ENCODE assay signal across 18 cellular contexts in the genomic region with DNA sequence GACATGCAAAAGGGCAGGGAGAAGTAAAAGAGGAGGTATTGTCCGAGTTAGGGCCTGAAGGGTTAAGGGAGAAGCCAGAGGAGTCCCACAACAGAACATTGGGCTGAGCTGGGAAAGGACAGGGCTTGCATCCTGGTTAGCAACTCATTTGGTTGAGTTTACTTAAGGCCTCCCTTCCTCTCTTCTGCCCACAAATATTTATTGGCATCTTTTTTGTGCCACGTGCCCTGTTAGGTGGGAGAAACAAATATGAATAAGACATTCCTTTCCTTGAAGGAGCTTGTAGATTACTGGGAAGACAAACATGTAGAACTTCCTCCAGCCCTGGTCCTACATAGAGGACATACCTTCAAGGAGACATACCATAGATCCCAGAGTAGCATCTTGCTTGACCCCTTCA. TPM values are rescaled to one million over a fixed set of nuclear protein-coding genes. Genes with fewer than 3 reads are reported as not detected.
"Had no signal": no experiment of that assay in that cellular context is flagged by ENCODE, and none has a peak within 500 bp of the region (broad histone marks: within the 10 kb centered on the region; RNA-seq: fewer than 3 reads in every experiment).

No MANE protein-coding gene starts in this region.

- H3K4me1 ChIP-seq: right lobe of liver had no signal

- H3K27ac Mint-ChIP-seq: activated CD8-positive, alpha-beta memory T cell treated with anti-CD3 and anti-CD28 coated beads, Interleukin-2, amount 10 ng/mL, durations not matched to agents 7 days and 5 days; activated naive CD4-positive, alpha-beta T cell treated with anti-CD3 and anti-CD28 coated beads, Interleukin-2, amount 50 U/mL, for 24 hours; activated T-cell treated with anti-CD3 and anti-CD28 coated beads, Interleukin-2, amount 50 U/mL, for 24 hours; natural killer cell; T-helper 2 cell treated with Interferon-gamma antibody and Interleukin-4, amounts not matched to agents 5 μg/mL and 100 μg/mL, for 36 hours had no signal

- H3K27me3 ChIP-seq: heart left ventricle, right lobe of liver, upper lobe of right lung had no signal

- H3K27ac ChIP-seq: heart left ventricle, right lobe of liver, upper lobe of right lung had no signal

- ATAC-seq: activated CD8-positive, alpha-beta memory T cell treated with anti-CD3 and anti-CD28 coated beads, Interleukin-2, amount 10 ng/mL, durations not matched to agents 7 days and 5 days; heart left ventricle; left colon; natural killer cell; right lobe of liver; upper lobe of right lung had no signal

- H3K9me3 Mint-ChIP-seq: activated naive CD4-positive, alpha-beta T cell treated with anti-CD3 and anti-CD28 coated beads, Interleukin-2, amount 50 U/mL, for 24 hours; activated T-cell treated with anti-CD3 and anti-CD28 coated beads, Interleukin-2, amount 50 U/mL, for 24 hours; natural killer cell; T-helper 2 cell treated with Interferon-gamma antibody and Interleukin-4, amounts not matched to agents 5 μg/mL and 100 μg/mL, for 36 hours had no signal

- H3K4me1 Mint-ChIP-seq: activated CD8-positive, alpha-beta memory T cell treated with anti-CD3 and anti-CD28 coated beads, Interleukin-2, amount 10 ng/mL, durations not matched to agents 7 days and 5 days; activated naive CD4-positive, alpha-beta T cell treated with anti-CD3 and anti-CD28 coated beads, Interleukin-2, amount 50 U/mL, for 24 hours; natural killer cell had no signal

- H3K36me3 Mint-ChIP-seq: activated CD8-positive, alpha-beta memory T cell treated with anti-CD3 and anti-CD28 coated beads, Interleukin-2, amount 10 ng/mL, durations not matched to agents 7 days and 5 days; activated naive CD4-positive, alpha-beta T cell treated with anti-CD3 and anti-CD28 coated beads, Interleukin-2, amount 50 U/mL, for 24 hours; natural killer cell had no signal

- DNase-seq: activated CD4-positive, alpha-beta T cell treated with anti-CD3 and anti-CD28 coated beads, Interleukin-2, amount 50 U/mL, for 4 hours; activated CD4-positive, CD25-positive, alpha-beta regulatory T cell treated with anti-CD3 and anti-CD28 coated beads, Interleukin-2, amount 50 U/mL, for 72 hours; activated CD8-positive, alpha-beta memory T cell treated with anti-CD3 and anti-CD28 coated beads, Interleukin-2, amount 10 ng/mL, durations not matched to agents 7 days and 5 days; activated effector memory CD4-positive, alpha-beta T cell treated with Interleukin-2 at 50 U/mL for 16 hours; activated T-cell treated with anti-CD3 and anti-CD28 coated beads, Interleukin-2, amount 50 U/mL, for 24 hours; amygdala; heart left ventricle; left colon; natural killer cell; right lobe of liver; stimulated activated naive CD4-positive, alpha-beta T cell; substantia nigra; upper lobe of right lung had no signal

- FAIRE-seq: frontal cortex had no signal

- H3K36me3 ChIP-seq: heart left ventricle, right lobe of liver, upper lobe of right lung had no signal

- H3K9me3 ChIP-seq: heart left ventricle, right lobe of liver, upper lobe of right lung had no signal

- H3K4me3 Mint-ChIP-seq: activated CD8-positive, alpha-beta memory T cell treated with anti-CD3 and anti-CD28 coated beads, Interleukin-2, amount 10 ng/mL, durations not matched to agents 7 days and 5 days; activated naive CD4-positive, alpha-beta T cell treated with anti-CD3 and anti-CD28 coated beads, Interleukin-2, amount 50 U/mL, for 24 hours; activated T-cell treated with anti-CD3 and anti-CD28 coated beads, Interleukin-2, amount 50 U/mL, for 24 hours; natural killer cell; T-helper 2 cell treated with Interferon-gamma antibody and Interleukin-4, amounts not matched to agents 5 μg/mL and 100 μg/mL, for 36 hours had no signal

- H3K4me3 ChIP-seq: heart left ventricle, lung, right lobe of liver, upper lobe of right lung had no signal

RNA-seq across cellular contexts. Expression of a gene that starts 53.0 kb away (rescaled TPM):
- total RNA-seq: activated CD8-positive, alpha-beta memory T cell treated with anti-CD3 and anti-CD28 coated beads, Interleukin-2, amount 10 ng/mL, durations not matched to agents 7 days and 5 days; mononuclear cell; natural killer cell had no signal
